Comparison of ENCODE assay signal across 13 cellular contexts in the genomic region with DNA sequence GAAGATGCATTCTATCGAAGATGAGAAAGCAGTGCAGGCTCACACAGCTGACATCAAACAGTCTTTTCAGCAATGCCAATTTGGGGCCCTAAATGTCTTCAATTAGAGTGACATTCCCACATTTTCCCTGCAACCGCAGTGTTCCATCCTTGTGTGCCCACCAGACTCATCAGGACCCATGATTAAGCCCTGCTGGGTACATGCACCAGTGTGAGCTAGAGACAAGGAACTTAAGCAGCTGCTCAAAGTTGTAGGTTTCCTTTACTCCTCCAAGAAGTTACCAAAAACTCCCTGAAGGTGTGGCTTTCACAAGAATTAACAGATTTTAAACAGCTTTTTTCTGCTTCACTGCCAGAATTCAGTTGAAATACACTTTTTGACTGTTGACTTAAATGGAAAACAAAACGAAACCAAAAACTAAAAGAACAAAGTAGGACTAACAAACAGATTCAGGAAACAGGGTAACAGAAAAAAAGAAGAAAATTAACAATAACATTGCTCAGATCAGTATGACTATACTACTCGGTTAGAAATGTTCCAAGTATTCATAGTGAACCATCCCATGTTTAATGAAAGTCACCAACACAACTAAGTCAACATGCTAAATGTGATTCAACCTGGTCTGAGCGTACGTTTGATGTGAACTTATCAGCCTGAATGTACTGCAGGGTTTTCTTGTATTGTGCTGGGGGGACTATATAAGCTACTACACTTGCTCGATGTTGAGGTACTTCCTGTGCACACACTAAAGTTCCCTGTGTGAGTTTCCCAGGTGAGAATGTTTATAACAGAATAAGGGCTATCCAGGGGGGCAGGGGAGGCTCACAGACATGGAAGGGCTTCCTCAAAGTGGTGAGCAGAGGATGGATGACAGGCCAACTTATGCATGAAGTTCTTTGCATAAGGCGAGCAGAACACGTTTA. TPM values are rescaled to one million over a fixed set of nuclear protein-coding genes. Genes with fewer than 3 reads are reported as not detected.
A peak's percentile ranks its signal among the peaks of the same experiment; 100 is the strongest.
DNase-seq lines count a peak whose midpoint lies in the region; ATAC-seq and TF ChIP-seq lines count a peak whose summit lies in the region.
"Had no signal": no experiment of that assay in that cellular context is flagged by ENCODE, and none has a peak within 500 bp of the region (broad histone marks: within the 10 kb centered on the region; RNA-seq: fewer than 3 reads in every experiment).

No MANE protein-coding gene starts in this region.

- peaks cover 27% of the 10 kb centered on the region for H3K36me3 Mint-ChIP-seq in CD8-positive, alpha-beta T cell
- peaks cover 4 to 38% (median 15%) of the 10 kb centered on the region in 3 donors for H3K36me3 Mint-ChIP-seq in naive thymus-derived CD8-positive, alpha-beta T cell
- no peaks in the 10 kb centered on the region for H3K36me3 Mint-ChIP-seq in glutamatergic neuron (ENCODE audit: unreplicated experiment)

- no peaks in the 10 kb centered on the region for H3K27me3 Mint-ChIP-seq in CD8-positive, alpha-beta T cell (ENCODE audit: low read depth)
- H3K27me3 Mint-ChIP-seq in naive thymus-derived CD8-positive, alpha-beta T cell: no peaks in the 10 kb centered on the region
- H3K27me3 Mint-ChIP-seq in glutamatergic neuron (ENCODE audit: unreplicated experiment): peaks cover 3% of the 10 kb centered on the region

- no peak for TF ChIP-seq CTCF in CD8-positive, alpha-beta T cell (IDR thresholded peaks at IDR 0.05)
- TF ChIP-seq CTCF in glutamatergic neuron (IDR thresholded peaks at IDR 0.05; ENCODE audit: partially characterized antibody, unreplicated experiment): no peak

- POLR2A ChIA-PET in CD8-positive, alpha-beta T cell (lab: Charles Lee): interaction anchor here (0.5 to 2.5 kb wide), 10 partner anchors 9 to 1282 kb away, joined by 3 to 13 read pairs (median 3); partner anchors contain the start of genes RAB19 and SLC37A3
- POLR2A ChIA-PET in naive thymus-derived CD8-positive, alpha-beta T cell (lab: Charles Lee): interaction anchor here (0.6 to 2.1 kb wide), 9 partner anchors 17 to 201 kb away, joined by 3 to 8 read pairs (median 4); partner anchors contain the start of gene RAB19

- H3K4me1 ChIP-seq in CD8-positive, alpha-beta T cell (ENCODE audit: insufficient read depth, low read length): peaks cover 16% of the 10 kb centered on the region

- H3K9me3 Mint-ChIP-seq in CD8-positive, alpha-beta T cell: no peaks in the 10 kb centered on the region
- no peaks in the 10 kb centered on the region for H3K9me3 Mint-ChIP-seq in naive thymus-derived CD8-positive, alpha-beta T cell
- H3K9me3 Mint-ChIP-seq in glutamatergic neuron (ENCODE audit: unreplicated experiment): no peaks in the 10 kb centered on the region
- H3K9me3 Mint-ChIP-seq: nephron had no signal

- peaks cover 15% of the 10 kb centered on the region for H3K4me1 Mint-ChIP-seq in CD8-positive, alpha-beta T cell (ENCODE audit: low read depth)
- peaks cover 0 to 20% (median 16%) of the 10 kb centered on the region in 4 donors for H3K4me1 Mint-ChIP-seq in naive thymus-derived CD8-positive, alpha-beta T cell
- no peaks in the 10 kb centered on the region for H3K4me1 Mint-ChIP-seq in glutamatergic neuron (ENCODE audit: low read depth, unreplicated experiment)
- H3K4me1 Mint-ChIP-seq: nephron had no signal

- DNase-seq in CD8-positive, alpha-beta T cell: no peak
- DNase-seq in activated effector memory CD4-positive, alpha-beta T cell treated with Interleukin-2 at 50 U/mL for 16 hours: peak; percentile 8
- DNase-seq in naive thymus-derived CD8-positive, alpha-beta T cell: peak in 6 of 10 donors; percentile 18 to 65 (median 32)
- DNase-seq in NCI-H2196 treated with DMSO at 0.1 percent for 48 hours (lab: John Stamatoyannopoulos, UW; ENCODE audit: unreplicated experiment): no peak
- no peak for DNase-seq in glutamatergic neuron
- DNase-seq in SW480 (ENCODE audit: low spot score): no peak
- DNase-seq in SW 1271 (lab: John Stamatoyannopoulos, UW): no peak
- DNase-seq: GM23248, KBM-7, kidney had no signal

- peak; percentile 89 for ATAC-seq in CD8-positive, alpha-beta T cell
- peak; percentile 49 for ATAC-seq in HG03354 (IDR thresholded peaks at IDR 0.05; ENCODE audit: poor library complexity, severe bottlenecking, unreplicated experiment)
- ATAC-seq in naive thymus-derived CD8-positive, alpha-beta T cell: peak; percentile 85 to 97

- no peaks in the 10 kb centered on the region for H3K27me3 ChIP-seq in CD8-positive, alpha-beta T cell (ENCODE audit: insufficient read depth, low read length)

- intact Hi-C loops in CD8-positive, alpha-beta T cell (cut with DNase I, micrococcal nuclease): loop anchor here in 1 of 2 experiments (2.0 kb wide), 1 partner anchor 19 kb away; no protein-coding TSS in a partner anchor

- peaks cover 3% of the 10 kb centered on the region for H3K36me3 ChIP-seq in CD8-positive, alpha-beta T cell (ENCODE audit: insufficient read depth, low read length)

- peak overlapping the region; percentile 52 for H3K27ac ChIP-seq in CD8-positive, alpha-beta T cell (ENCODE audit: low read depth, low read length)
- H3K27ac ChIP-seq: GM23248 had no signal

- H3K9me3 ChIP-seq in CD8-positive, alpha-beta T cell (ENCODE audit: low read length): no peaks in the 10 kb centered on the region

- H3K27ac Mint-ChIP-seq in CD8-positive, alpha-beta T cell: peak overlapping the region; percentile 94
- peak overlapping the region; percentile 90 to 100 (median 94) for H3K27ac Mint-ChIP-seq in naive thymus-derived CD8-positive, alpha-beta T cell
- no peak overlapping the region for H3K27ac Mint-ChIP-seq in glutamatergic neuron (ENCODE audit: unreplicated experiment)
- H3K27ac Mint-ChIP-seq: nephron had no signal

- CTCF ChIA-PET in CD8-positive, alpha-beta T cell (lab: Charles Lee): interaction anchor here (1.4 kb wide), 1 partner anchor 117 kb away, joined by 5 read pairs; no protein-coding TSS in a partner anchor

- peak overlapping the region; percentile 86 for H3K4me3 Mint-ChIP-seq in CD8-positive, alpha-beta T cell
- peak overlapping the region; percentile 74 to 92 (median 81) for H3K4me3 Mint-ChIP-seq in naive thymus-derived CD8-positive, alpha-beta T cell
- no peak overlapping the region for H3K4me3 Mint-ChIP-seq in glutamatergic neuron (ENCODE audit: unreplicated experiment)
- H3K4me3 Mint-ChIP-seq: nephron had no signal

- peak overlapping the region; percentile 34 for H3K4me3 ChIP-seq in CD8-positive, alpha-beta T cell (ENCODE audit: low read depth, low read length)
- H3K4me3 ChIP-seq: GM23248 had no signal

RNA-seq across cellular contexts. Expression of gene SLC37A3, which starts 22.3 kb away (rescaled TPM):
- total RNA-seq in CD8-positive, alpha-beta T cell: 10 to 100 TPM; 28.4 to 32.1 TPM
- 10 to 100 TPM; 32.7 to 38.3 TPM for total RNA-seq in naive thymus-derived CD8-positive, alpha-beta T cell
- polyA plus RNA-seq in naive thymus-derived CD8-positive, alpha-beta T cell: 1 to 10 TPM; 7.3 to 9.6 (median 8.6) TPM
- 84.5 TPM for total RNA-seq in glutamatergic neuron (ENCODE audit: unreplicated experiment)

RNA-seq across cellular contexts. Expression of gene RAB19, which starts 27.8 kb away (rescaled TPM):
- total RNA-seq in CD8-positive, alpha-beta T cell: 1 to 10 TPM; 1.9 to 4.2 TPM
- 1 to 10 TPM; 5.4 to 6.5 TPM for total RNA-seq in naive thymus-derived CD8-positive, alpha-beta T cell
- polyA plus RNA-seq in naive thymus-derived CD8-positive, alpha-beta T cell: 1 to 10 TPM; 5.2 to 7.0 (median 6.6) TPM
- not detected for total RNA-seq in glutamatergic neuron (ENCODE audit: unreplicated experiment)
- total RNA-seq: chondrocyte, GM23248 had no signal
- polyA plus RNA-seq: GM23248 had no signal

Comparison
In these comparisons a context has a peak if more than half of its experiments do, and no peak if none do; other contexts are left out.
1. DNase-seq: peak in activated effector memory CD4-positive, alpha-beta T cell treated with Interleukin-2 at 50 U/mL for 16 hours (single experiment) and naive thymus-derived CD8-positive, alpha-beta T cell (6 of 10); none in CD8-positive, alpha-beta T cell (0 of 7), NCI-H2196 treated with DMSO at 0.1 percent for 48 hours (single experiment), glutamatergic neuron (single experiment), SW480 (single experiment) and SW 1271 (0 of 2).
2. Peak in every context shown above with its lines, with median percentiles within 50 percentile points of each other: ATAC-seq.